14 cellular contexts compared by ENCODE assay signal in genomic region chr16:27239906-27240655, GRCh38. TPM values are rescaled to one million over a fixed set of nuclear protein-coding genes. Genes with fewer than 3 reads are reported as not detected.
DNase-seq lines count a peak whose midpoint lies in the region; ATAC-seq and TF ChIP-seq lines count a peak whose summit lies in the region.
"Had no signal": no experiment of that assay in that cellular context is flagged by ENCODE, and none has a peak within 500 bp of the region (broad histone marks: within the 10 kb centered on the region; RNA-seq: fewer than 3 reads in every experiment).

No MANE protein-coding gene starts in this region.

- CTCF ChIA-PET in activated B cell treated with CpG ODN at 0.5 μM for 24 hours (lab: Charles Lee) = interaction anchor here (1.4 kb wide), 1 partner anchor 34 kb away, joined by 3 read pairs; no protein-coding TSS in a partner anchor

- H3K4me1 Mint-ChIP-seq in H9 = peaks cover 20 to 33% of the 10 kb centered on the region in 2 experiments
- peaks cover 70% of the 10 kb centered on the region for H3K4me1 Mint-ChIP-seq in activated B cell treated with CpG ODN at 0.5 μM for 24 hours

- TF ChIP-seq EP300 in sigmoid colon (IDR thresholded peaks at IDR 0.05) = no peak

- H2BK5ac ChIP-seq in H9 (ENCODE audit: insufficient read length, low read length) = no peak overlapping the region

- POLR2A ChIA-PET in activated B cell treated with CpG ODN at 0.5 μM for 24 hours (lab: Charles Lee) = interaction anchor here (0.6 to 1.2 kb wide), 4 partner anchors 14 to 127 kb away, joined by 3 to 7 read pairs (median 3); no protein-coding TSS in a partner anchor

- H3K9ac ChIP-seq in H9 (ENCODE audit: extremely low read depth, insufficient read length, low read length) = no peak overlapping the region

- no peak for TF ChIP-seq CTCF in H9 (conservative IDR thresholded peaks at IDR 0.05)
- TF ChIP-seq CTCF in activated B cell treated with CpG ODN at 0.5 μM for 24 hours (IDR thresholded peaks at IDR 0.05) = no peak
- no peak for TF ChIP-seq CTCF in sigmoid colon (IDR thresholded peaks at IDR 0.05)

- intact Hi-C loops in activated B cell treated with CpG ODN at 0.5 μM for 24 hours (cut with micrococcal nuclease) = no loop called here
- intact Hi-C loops in sigmoid colon (cut with DNase I) = loop anchor here (5.0 kb wide), 1 partner anchor 97 kb away; no protein-coding TSS in a partner anchor

- H3K18ac ChIP-seq in H9 (ENCODE audit: insufficient read length, low read depth, low read length) = no peak overlapping the region

- no peak overlapping the region for H3K56ac ChIP-seq in H9 (ENCODE audit: insufficient read length, low read depth, low read length)

- peaks cover 4% of the 10 kb centered on the region; the same call in 1 of the 2 replicates for H3K4me1 ChIP-seq in H9 (ENCODE audit: insufficient read depth, low read length)
- peaks cover 0 to 69% (median 56%) of the 10 kb centered on the region in 4 donors for H3K4me1 ChIP-seq in sigmoid colon

- H3K9me3 Mint-ChIP-seq in H9 (no peaks in the 10 kb centered on the region), activated B cell treated with CpG ODN at 0.5 μM for 24 hours (no peaks in the 10 kb centered on the region)
- H3K9me3 Mint-ChIP-seq: activated T-helper 1 cell treated with anti-CD3 and anti-CD28 coated beads, Interleukin-12 subunit alpha, Interleukin-12 subunit beta, Interleukin-2, Interleukin-4 antibody, amounts not matched to agents 30 ng/mL and 10 ng/mL and 1 ng/mL, durations not matched to agents 14 hours and 24 hours and 36 hours had no signal

- no peak overlapping the region for H2BK20ac ChIP-seq in H9 (ENCODE audit: low read depth, low read length, poor library complexity, severe bottlenecking)

- no peak overlapping the region for H4K8ac ChIP-seq in H9 (replicated peaks; ENCODE audit: insufficient read length, low read depth, low read length)

- H2BK12ac ChIP-seq in H9 (ENCODE audit: insufficient read length, low read depth, low read length) = no peak overlapping the region

- H3K27ac Mint-ChIP-seq in H9 (no peak overlapping the region), activated B cell treated with CpG ODN at 0.5 μM for 24 hours (peak overlapping the region; percentile 33)

- H3K36me3 ChIP-seq in sigmoid colon = no peaks in the 10 kb centered on the region
- H3K36me3 ChIP-seq: cardiac muscle cell had no signal

- no peak overlapping the region for H2BK120ac ChIP-seq in H9 (ENCODE audit: low read depth, low read length, poor library complexity, severe bottlenecking)

- no peak overlapping the region; the same call in 1 of the 2 replicates for H3K14ac ChIP-seq in H9 (ENCODE audit: insufficient read depth, low read length)

- H3K27me3 ChIP-seq in H9 (ENCODE audit: insufficient read depth, low read length) (no peaks in the 10 kb centered on the region), sigmoid colon (no peaks in the 10 kb centered on the region)
- H3K27me3 ChIP-seq: cardiac muscle cell had no signal

- ATAC-seq in activated B cell treated with CpG ODN at 0.5 μM for 24 hours (ENCODE audit: low read depth) = no peak
- ATAC-seq in GM21737 (IDR thresholded peaks at IDR 0.05; ENCODE audit: unreplicated experiment) = no peak

- H3K4me3 ChIP-seq in sigmoid colon = no peak overlapping the region
- H3K4me3 ChIP-seq: cardiac muscle cell had no signal

- H2AK5ac ChIP-seq in H9 (ENCODE audit: insufficient read length, low read length) = no peak overlapping the region

- no peak overlapping the region for H2AFZ ChIP-seq in H9 (ENCODE audit: low read length)

- no peaks in the 10 kb centered on the region for H3K23me2 ChIP-seq in H9 (ENCODE audit: insufficient read length, low read depth, low read length, poor library complexity, severe bottlenecking)

- no peak overlapping the region for H3K27ac ChIP-seq in H9 (ENCODE audit: insufficient read length, low read depth, low read length)
- H3K27ac ChIP-seq in sigmoid colon = peak overlapping the region; percentile 75 to 86 (median 84)
- H3K27ac ChIP-seq: cardiac muscle cell had no signal

- peaks cover 1% of the 10 kb centered on the region; the same call in 1 of the 2 replicates for H3K27me3 Mint-ChIP-seq in H9 (ENCODE audit: low read depth)
- H3K27me3 Mint-ChIP-seq in activated B cell treated with CpG ODN at 0.5 μM for 24 hours = no peaks in the 10 kb centered on the region

- no peak for TF ChIP-seq POLR2A in sigmoid colon (IDR thresholded peaks at IDR 0.05)

- no peaks in the 10 kb centered on the region for H3K79me2 ChIP-seq in H9 (ENCODE audit: insufficient read depth, low read length)

- H3K4me2 ChIP-seq in H9 (ENCODE audit: insufficient read depth, insufficient read length, low read length) = no peak overlapping the region

- no peak overlapping the region for H3K4ac ChIP-seq in H9 (ENCODE audit: low read depth, low read length)

- no peak overlapping the region for H4K5ac ChIP-seq in H9 (ENCODE audit: insufficient read length, low read depth, low read length)

- H2BK15ac ChIP-seq in H9 (ENCODE audit: low read depth, low read length) = no peak overlapping the region

- no peaks in the 10 kb centered on the region for H3K36me3 Mint-ChIP-seq in H9 (ENCODE audit: insufficient read depth in 1 of 3, low read depth in 3 of 3)
- peaks cover 20% of the 10 kb centered on the region for H3K36me3 Mint-ChIP-seq in activated B cell treated with CpG ODN at 0.5 μM for 24 hours (ENCODE audit: low read depth)

- no peak overlapping the region for H4K91ac ChIP-seq in H9 (ENCODE audit: insufficient read length, low read depth, low read length)

- no CpG with 5 or more reads among the region's 9 CpGs for whole genome bisulfite sequencing in H9 (ENCODE audit: extremely low coverage, insufficient read length, low lambda C conversion rate)
- 86 to 88% methylated on average over 9 of the region's 9 CpGs for WGBS in sigmoid colon, 2 donors

- H3K79me1 ChIP-seq in H9 (ENCODE audit: insufficient read depth, low read depth, low read length, poor library complexity, severe bottlenecking) = no peaks in the 10 kb centered on the region

- H4K20me1 ChIP-seq in H9 (ENCODE audit: control insufficient read depth, insufficient read depth, insufficient read length) = no peaks in the 10 kb centered on the region

- no peak overlapping the region for H3K4me3 Mint-ChIP-seq in H9
- H3K4me3 Mint-ChIP-seq in activated B cell treated with CpG ODN at 0.5 μM for 24 hours = no peak overlapping the region

- DNase-seq in H9 (peak; percentile 9), activated B cell treated with CpG ODN at 0.5 μM for 24 hours (no peak), fibroblast of gingiva (ENCODE audit: low read depth) (peak; percentile 33), sigmoid colon (peak; percentile 46), NCI-H2227 treated with DMSO at 0.1 percent for 48 hours (lab: John Stamatoyannopoulos, UW) (no peak), putamen (ENCODE audit: low spot score) (no peak)
- DNase-seq: hippocampal formation; KBM-7; NCI-H187; NCI-H69; stimulated activated CD4-positive, alpha-beta T cell treated with anti-CD3 and anti-CD28 coated beads, Interleukin-4, amount 100 ng/mL, for 24 hours had no signal

- H3K23ac ChIP-seq in H9 (ENCODE audit: insufficient read length, low read depth, low read length) = no peak overlapping the region

- H3K9me3 ChIP-seq in H9 (ENCODE audit: control insufficient read depth, low read depth, low read length) (no peaks in the 10 kb centered on the region), sigmoid colon (no peaks in the 10 kb centered on the region)

- H3T11ph ChIP-seq in H9 (ENCODE audit: low read length) = no peak overlapping the region

RNA-seq across cellular contexts. Expression of gene NSMCE1, which starts 28.5 kb away (rescaled TPM):
- total RNA-seq in H9 (2021) = 19.3 and 25.3 TPM in 2 replicates
- total RNA-seq in activated B cell treated with CpG ODN at 0.5 μM for 24 hours = 61.0 and 68.3 TPM in 2 replicates
- 10 to 100 TPM; 32.5 to 51.0 (median 45.1) TPM for total RNA-seq in sigmoid colon
- 10 to 100 TPM; 54.7 to 65.2 (median 64.2) TPM for polyA plus RNA-seq in sigmoid colon

RNA-seq across cellular contexts. Expression of gene KDM8, which starts 36.8 kb away (rescaled TPM):
- total RNA-seq in H9 (2021) (15.2 and 15.5 TPM in 2 replicates), activated B cell treated with CpG ODN at 0.5 μM for 24 hours (13.4 and 17.9 TPM in 2 replicates), sigmoid colon (1 to 10 TPM; 2.5 to 6.8 (median 3.7) TPM)
- polyA plus RNA-seq in sigmoid colon = 1 to 10 TPM; 5.1 to 5.4 (median 5.4) TPM

Comparison
In these comparisons a context has a peak if more than half of its experiments do, and no peak if none do; other contexts are left out.
1. DNase-seq: peak in H9 (single experiment), fibroblast of gingiva (single experiment) and sigmoid colon (single experiment); none in activated B cell treated with CpG ODN at 0.5 μM for 24 hours (single experiment), NCI-H2227 treated with DMSO at 0.1 percent for 48 hours (single experiment) and putamen (single experiment).